Comparison of ENCODE assay signal across 8 cellular contexts in genomic region chr2:96507957-96508520, GRCh38. TPM values are rescaled to one million over a fixed set of nuclear protein-coding genes. Genes with fewer than 3 reads are reported as not detected.
DNase-seq lines count a peak whose midpoint lies in the region; ATAC-seq and TF ChIP-seq lines count a peak whose summit lies in the region.

No MANE protein-coding gene starts in this region.

- DNase-seq in GM10248 (ENCODE audit: extremely low spot score), result peak; percentile 91
- peak; percentile 69 for DNase-seq in NCI-H2227 (lab: John Stamatoyannopoulos, UW; ENCODE audit: unreplicated experiment)
- peak; percentile 91 for DNase-seq in activated CD4-positive, alpha-beta T cell treated with anti-CD3 and anti-CD28 coated beads for 48 hours
- DNase-seq in choroid plexus epithelial cell (ENCODE audit: low read depth), result peak; percentile 38
- DNase-seq in lung (ENCODE audit: low spot score), result peak; percentile 69
- peak; percentile 69 for DNase-seq in stimulated activated CD8-positive, alpha-beta memory T cell treated with anti-CD3 and anti-CD28 coated beads, Interleukin-12 subunit alpha, Interleukin-12 subunit beta, amount 100 ng/mL, for 24 hours (ENCODE audit: extremely low read depth)
- DNase-seq in HK-2 (ENCODE audit: unreplicated experiment), result no peak

- peak; percentile 97 for TF ChIP-seq CTCF in GM10248 (IDR thresholded peaks at IDR 0.05; ENCODE audit: control extremely low read depth, extremely low read depth, low read depth, missing control alignments)
- TF ChIP-seq CTCF in choroid plexus epithelial cell (conservative IDR thresholded peaks at IDR 0.05; ENCODE audit: low read depth, low read length), result peak; percentile 73
- TF ChIP-seq CTCF in lung (IDR thresholded peaks at IDR 0.05; ENCODE audit: control extremely low read depth, extremely low read depth), result peak; percentile 88

- H3K36me3 ChIP-seq in lung (ENCODE audit: control insufficient read depth in 2 of 2, insufficient read depth in 2 of 2, low read length in 2 of 2), result no peaks in the 10 kb centered on the region

- POLR2A ChIA-PET in GM10248 (lab: Yijun Ruan, JAX), result interaction anchor here (0.6 kb wide), 1 partner anchor 370 kb away, joined by 5 read pairs; the partner anchor contains the start of gene ASTL

- peak overlapping the region; percentile 47 for H3K4me3 ChIP-seq in choroid plexus epithelial cell (ENCODE audit: low read depth, low read length)
- peak overlapping the region; percentile 12 for H3K4me3 ChIP-seq in lung

- no peaks in the 10 kb centered on the region for H3K9me3 ChIP-seq in lung (ENCODE audit: control insufficient read depth in 2 of 2, insufficient read depth in 1 of 2, low read length in 1 of 2)

- ATAC-seq in HG02642 (IDR thresholded peaks at IDR 0.05; ENCODE audit: poor library complexity, unreplicated experiment) (peak; percentile 51), lung (ENCODE audit: insufficient read depth, low FRiP score) (peak; percentile 84)

- H3K27ac ChIP-seq in lung (ENCODE audit: low read depth in 1 of 2, low read length in 1 of 2), result no peak overlapping the region

- H3K27me3 ChIP-seq in lung (ENCODE audit: control insufficient read depth, insufficient read depth), result no peaks in the 10 kb centered on the region

- WGBS in lung, 2 donors, result 7 to 8% methylated on average over 38 of the region's 38 CpGs

- peaks cover 0 to 18% of the 10 kb centered on the region in 2 donors for H3K4me1 ChIP-seq in lung (ENCODE audit: control insufficient read depth in 2 of 2, insufficient read depth in 2 of 2, low read length in 2 of 2)

- CTCF ChIA-PET in GM10248 (lab: Yijun Ruan, JAX), result interaction anchor here (0.6 to 18.4 kb wide), 25 partner anchors 14 to 515 kb away, joined by 3 to 349 read pairs (median 7); partner anchors contain the start of genes ADRA2B, ARID5A and ASTL

RNA-seq across cellular contexts. Expression of gene NEURL3, which starts 2.9 kb away (rescaled TPM):
- 1 to 10 TPM in 1 of 2 donors, under 1 TPM in 1; 0.31 to 1.1 TPM for total RNA-seq in lung
- polyA plus RNA-seq in lung, result 1 to 10 TPM in 1 of 2 donors, under 1 TPM in 1; 0.24 to 2.1 TPM

RNA-seq across cellular contexts. Expression of gene ARID5A, which starts 28.5 kb away (rescaled TPM):
- 10 to 100 TPM; 12.5 to 33.5 TPM for total RNA-seq in lung
- 10 to 100 TPM; 23.2 to 61.9 TPM for polyA plus RNA-seq in lung
